ENCODE assay signal across 8 cellular contexts in the genomic region with DNA sequence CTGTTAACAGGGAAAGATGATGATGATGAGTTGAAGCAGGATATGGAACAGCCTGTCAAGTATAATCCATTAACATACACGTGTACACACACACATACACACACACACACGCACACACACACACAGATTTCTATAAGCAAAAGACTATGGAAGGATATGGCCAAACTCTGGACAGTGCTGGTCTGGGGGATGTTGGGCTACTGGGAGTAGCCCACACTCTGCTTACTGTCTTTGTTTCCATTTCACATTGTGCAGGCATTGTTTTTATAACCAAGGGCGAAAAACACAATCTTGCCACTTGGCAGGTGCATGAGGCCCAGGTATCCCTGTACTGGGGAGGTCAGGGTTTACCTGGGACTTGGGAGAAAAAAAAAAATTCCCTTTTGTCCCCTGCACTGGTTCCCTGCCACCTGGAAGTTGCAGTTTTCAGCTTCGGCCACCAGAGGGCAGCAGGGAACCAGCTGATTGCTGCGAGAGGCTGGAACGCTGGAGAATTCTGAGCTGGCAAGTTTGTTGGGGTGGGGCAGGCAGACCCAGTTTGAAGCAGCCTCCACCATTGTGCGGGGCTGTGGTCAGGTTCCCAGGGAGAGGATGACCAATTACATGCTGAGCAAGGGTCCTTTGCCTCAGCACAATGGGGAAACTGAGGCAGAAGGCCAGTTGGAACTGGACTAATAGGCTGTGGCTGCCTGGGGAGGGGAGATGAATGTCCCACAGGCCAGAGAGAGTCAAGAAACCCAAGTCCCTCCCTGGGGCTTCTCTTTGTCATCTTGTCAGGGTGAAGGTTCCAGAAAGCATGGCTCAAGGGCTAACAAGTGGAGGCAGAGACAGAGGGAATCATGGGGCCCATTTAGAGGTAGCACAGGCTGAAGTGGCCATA. TPM values are rescaled to one million over a fixed set of nuclear protein-coding genes. Genes with fewer than 3 reads are reported as not detected.
DNase-seq lines count a peak whose midpoint lies in the region; ATAC-seq and TF ChIP-seq lines count a peak whose summit lies in the region.

No MANE protein-coding gene starts in this region.

- peak; percentile 61 for ATAC-seq in HG02981 (IDR thresholded peaks at IDR 0.05; ENCODE audit: unreplicated experiment)
- ATAC-seq in HG03457 (IDR thresholded peaks at IDR 0.05; ENCODE audit: unreplicated experiment), result no peak

- H3K4me2 ChIP-seq in fibroblast of lung (ENCODE audit: extremely low read depth, insufficient read depth, low read length), result no peak overlapping the region

- H3K4me3 Mint-ChIP-seq in activated T-cell treated with anti-CD3 and anti-CD28 coated beads, Interleukin-2, amount 50 U/mL, for 24 hours, result no peak overlapping the region
- H3K4me3 Mint-ChIP-seq in nephron, result no peak overlapping the region

- no peaks in the 10 kb centered on the region for H3K27me3 Mint-ChIP-seq in activated T-cell treated with anti-CD3 and anti-CD28 coated beads, Interleukin-2, amount 50 U/mL, for 24 hours
- H3K27me3 Mint-ChIP-seq in nephron (ENCODE audit: low read depth), result no peaks in the 10 kb centered on the region

- H3K36me3 Mint-ChIP-seq in activated T-cell treated with anti-CD3 and anti-CD28 coated beads, Interleukin-2, amount 50 U/mL, for 24 hours (ENCODE audit: low read depth), result no peaks in the 10 kb centered on the region
- H3K36me3 Mint-ChIP-seq in nephron (ENCODE audit: low read depth), result no peaks in the 10 kb centered on the region

- DNase-seq in ELR (ENCODE audit: low read depth) (peak; percentile 77), OCI-M1 (lab: John Stamatoyannopoulos, UW) (peak; percentile 84), fibroblast of lung (ENCODE audit: low read depth in 2 of 2) (peak; percentile 67 to 73)
- peak; percentile 84 for DNase-seq in activated T-cell treated with anti-CD3 and anti-CD28 coated beads, Interleukin-2, amount 50 U/mL, for 24 hours
- DNase-seq in stimulated activated naive CD4-positive, alpha-beta T cell (lab: John Stamatoyannopoulos, UW), result peak; percentile 16 to 75 (median 63)

- H2AFZ ChIP-seq in fibroblast of lung (ENCODE audit: low read length), result peak overlapping the region; percentile 32

- H3K9me3 ChIP-seq in fibroblast of lung (ENCODE audit: control insufficient read depth, insufficient read depth, low read depth, low read length), result no peaks in the 10 kb centered on the region

- H3K4me3 ChIP-seq in fibroblast of lung (replicated peaks in 1 of 4; ENCODE audit: control extremely low read depth in 1 of 4, insufficient read depth in 1 of 4, low read depth in 3 of 4, low read length in 4 of 4), result no peak overlapping the region

- peaks cover 9% of the 10 kb centered on the region for H3K4me1 ChIP-seq in fibroblast of lung (ENCODE audit: control insufficient read depth, extremely low read depth, insufficient read depth, low read length)

- no peaks in the 10 kb centered on the region for H4K20me1 ChIP-seq in fibroblast of lung (ENCODE audit: control insufficient read depth, extremely low read depth, insufficient read depth, low read length)

- H3K4me1 Mint-ChIP-seq in activated T-cell treated with anti-CD3 and anti-CD28 coated beads, Interleukin-2, amount 50 U/mL, for 24 hours (ENCODE audit: low read depth), result peaks cover 3% of the 10 kb centered on the region
- H3K4me1 Mint-ChIP-seq in nephron, result peaks cover 4% of the 10 kb centered on the region

- H3K36me3 ChIP-seq in fibroblast of lung (ENCODE audit: control insufficient read depth, insufficient read depth, low read length), result no peaks in the 10 kb centered on the region

- H3K79me2 ChIP-seq in fibroblast of lung (ENCODE audit: control insufficient read depth, insufficient read depth, low read length), result no peaks in the 10 kb centered on the region

- no peak overlapping the region for H3K27ac Mint-ChIP-seq in activated T-cell treated with anti-CD3 and anti-CD28 coated beads, Interleukin-2, amount 50 U/mL, for 24 hours
- H3K27ac Mint-ChIP-seq in nephron, result peak overlapping the region in 2 of 3 experiments; percentile 73 to 82

- no peaks in the 10 kb centered on the region for H3K27me3 ChIP-seq in fibroblast of lung (ENCODE audit: control insufficient read depth, insufficient read depth, low read length)

- H3K9ac ChIP-seq in fibroblast of lung (ENCODE audit: insufficient read depth, low read length), result no peak overlapping the region

- TF ChIP-seq CTCF in fibroblast of lung (conservative IDR thresholded peaks at IDR 0.05 in 1 of 2, IDR thresholded peaks at IDR 0.05 in 1 of 2; ENCODE audit: low read depth in 1 of 2, low read length in 2 of 2) (peak; percentile 90 to 97), nephron (IDR thresholded peaks at IDR 0.05; ENCODE audit: unreplicated experiment in 3 of 3) (peak; percentile 94 to 97 (median 95))

- H3K9me3 Mint-ChIP-seq in activated T-cell treated with anti-CD3 and anti-CD28 coated beads, Interleukin-2, amount 50 U/mL, for 24 hours, result peaks cover 3% of the 10 kb centered on the region
- H3K9me3 Mint-ChIP-seq in nephron, result peaks cover 14% of the 10 kb centered on the region

- H3K27ac ChIP-seq in fibroblast of lung (ENCODE audit: insufficient read depth, low read length), result no peak overlapping the region

RNA-seq across cellular contexts. Expression of gene PPIF, which starts 27.3 kb away (rescaled TPM):
- 18.2 and 18.7 TPM in 2 replicates for total RNA-seq in fibroblast of lung
- polyA plus RNA-seq in fibroblast of lung, result 63.0 and 82.2 TPM in 2 replicates
- 53.2 and 71.9 TPM in 2 replicates for polyA plus RNA-seq in fibroblast of lung (2012)
- 137 and 359 TPM in 2 replicates for polyA minus RNA-seq in fibroblast of lung (ENCODE audit: low replicate concordance)
